ENCODE assay signal across 22 cellular contexts in genomic region chr4:115973768-115974167, GRCh38.
A peak's percentile ranks its signal among the peaks of the same experiment; 100 is the strongest.
DNase-seq lines count a peak whose midpoint lies in the region; FAIRE-seq and TF ChIP-seq lines count a peak whose summit lies in the region.
"Had no signal": no experiment of that assay in that cellular context is flagged by ENCODE, and none has a peak within 500 bp of the region (broad histone marks: within the 10 kb centered on the region; RNA-seq: fewer than 3 reads in every experiment).

No MANE protein-coding gene starts in this region.

- H3K9me1 ChIP-seq in keratinocyte (ENCODE audit: control insufficient read depth, extremely low read depth, insufficient read depth, low read length) = no peaks in the 10 kb centered on the region

- no peak overlapping the region for H3K4me3 ChIP-seq in OCI-LY3 (ENCODE audit: low read length)
- H3K4me3 ChIP-seq in keratinocyte (ENCODE audit: control insufficient read depth in 2 of 3, extremely low read depth in 1 of 3, insufficient read depth in 2 of 3, low read depth in 1 of 3, low read length in 3 of 3) = no peak overlapping the region
- no peak overlapping the region for H3K4me3 ChIP-seq in A673 (ENCODE audit: low read depth, low read length, poor library complexity, severe bottlenecking)
- H3K4me3 ChIP-seq: BLaER1 had no signal

- FAIRE-seq in GM18507 (lab: Jason Lieb, UNC) = peak; percentile 21
- no peak for FAIRE-seq in keratinocyte (lab: Jason Lieb, UNC)
- FAIRE-seq: A204.1, D721Med, GM12892, HTR-8/SVneo had no signal

- H3K27me3 ChIP-seq in OCI-LY3 (ENCODE audit: low read depth, low read length) (no peaks in the 10 kb centered on the region), keratinocyte (ENCODE audit: control insufficient read depth, extremely low read depth, insufficient read depth, low read length) (no peaks in the 10 kb centered on the region), A673 (replicated peaks; ENCODE audit: insufficient read depth, low read depth, low read length, poor library complexity) (no peaks in the 10 kb centered on the region)
- H3K27me3 ChIP-seq: BLaER1 had no signal

- intact Hi-C loops in A673 (cut with micrococcal nuclease; ENCODE audit: unreplicated experiment) = no loop called here

- DNase-seq in GM18507 (ENCODE audit: extremely low spot score, insufficient read length, low read depth) (no peak), iPS DF 19.7 (ENCODE audit: low read depth, low spot score) (peak; percentile 75), keratinocyte (ENCODE audit: low read depth, low spot score) (no peak), NCI-H1436 (lab: John Stamatoyannopoulos, UW) (no peak), NCI-H748 treated with DMSO at 0.1 percent for 48 hours (lab: John Stamatoyannopoulos, UW) (no peak), amygdala (lab: John Stamatoyannopoulos, UW) (no peak), A673 (ENCODE audit: low spot score) (no peak)
- DNase-seq: CD8-positive, alpha-beta memory T cell; HCEC 1CT; NCI-H1092 treated with DMSO at 0.1 percent for 48 hours; NCI-H2081; NCI-H446 treated with DMSO at 0.1 percent for 48 hours; NCI-H69; NK-92 treated with Interleukin-12 subunit alpha and Interleukin-12 subunit beta, amount 100 ng/mL, for 24 hours; OCI-M1; Right ventricle myocardium superior had no signal

- POLR2A ChIA-PET in A673 (lab: Charles Lee; ENCODE audit: low non-redundant PET) = no interaction called here

- H3K27ac ChIP-seq in OCI-LY3 (ENCODE audit: low read length) (no peak overlapping the region), keratinocyte (ENCODE audit: control insufficient read depth, insufficient read depth, low read length) (no peak overlapping the region), A673 (ENCODE audit: low read depth, low read length, poor library complexity, severe bottlenecking) (no peak overlapping the region)
- H3K27ac ChIP-seq: BLaER1 had no signal

- H3K9me3 ChIP-seq in OCI-LY3 (ENCODE audit: insufficient read depth, low read length) (no peaks in the 10 kb centered on the region), keratinocyte (ENCODE audit: control insufficient read depth, low read depth, low read length) (no peaks in the 10 kb centered on the region), A673 (ENCODE audit: low read depth, low read length, poor library complexity, severe bottlenecking) (no peaks in the 10 kb centered on the region)
- H3K9me3 ChIP-seq: BLaER1 had no signal

- no peak overlapping the region for H3K4me2 ChIP-seq in OCI-LY3 (ENCODE audit: low read length)
- H3K4me2 ChIP-seq in keratinocyte (ENCODE audit: control insufficient read depth, extremely low read depth, insufficient read depth, low read depth, low read length) = no peak overlapping the region
- H3K4me2 ChIP-seq: BLaER1 had no signal

- no peak for TF ChIP-seq CTCF in OCI-LY3 (IDR thresholded peaks at IDR 0.05; ENCODE audit: low read depth, low read length)
- no peak for TF ChIP-seq CTCF in keratinocyte (optimal IDR thresholded peaks at IDR 0.05 in 1 of 3, IDR thresholded peaks at IDR 0.05 in 1 of 3, conservative IDR thresholded peaks at IDR 0.05 in 1 of 3; ENCODE audit: extremely low read depth in 1 of 3, insufficient read depth in 2 of 3, low read length in 3 of 3)
- TF ChIP-seq CTCF in A673 (conservative IDR thresholded peaks at IDR 0.05; ENCODE audit: low read depth, low read length) = no peak

- no TSS peak for BruUV-seq in A673 (replicated peaks; lab: Mats Ljungman, UMichigan)

- no peaks in the 10 kb centered on the region for H3K79me2 ChIP-seq in OCI-LY3 (ENCODE audit: low read length)
- no peaks in the 10 kb centered on the region for H3K79me2 ChIP-seq in keratinocyte (ENCODE audit: control insufficient read depth, insufficient read depth, low read length)

- CTCF ChIA-PET in A673 (lab: Charles Lee) = no interaction called here

- no peaks in the 10 kb centered on the region for H3K4me1 ChIP-seq in OCI-LY3 (ENCODE audit: low read length)
- H3K4me1 ChIP-seq in keratinocyte (ENCODE audit: control insufficient read depth, extremely low read depth, insufficient read depth, low read length) = peaks cover 5% of the 10 kb centered on the region
- no peaks in the 10 kb centered on the region for H3K4me1 ChIP-seq in A673 (ENCODE audit: insufficient read depth, low read length, poor library complexity, severe bottlenecking)
- H3K4me1 ChIP-seq: BLaER1 had no signal

- H4K20me1 ChIP-seq in OCI-LY3 (ENCODE audit: insufficient read depth, low read length) (no peaks in the 10 kb centered on the region), keratinocyte (ENCODE audit: control insufficient read depth, extremely low read depth, insufficient read depth, low read length) (no peaks in the 10 kb centered on the region)
- H4K20me1 ChIP-seq: BLaER1 had no signal

- dilution Hi-C loops in keratinocyte (cut with MboI; ENCODE audit: extremely low pct_ligation_motif_present, low sequenced_read_pairs) = no loop called here

- no peaks in the 10 kb centered on the region for H3K36me3 ChIP-seq in OCI-LY3 (replicated peaks; ENCODE audit: low read depth, low read length)
- H3K36me3 ChIP-seq in keratinocyte (ENCODE audit: control insufficient read depth in 2 of 2, extremely low read depth in 1 of 2, insufficient read depth in 2 of 2, low read length in 2 of 2) = no peaks in the 10 kb centered on the region
- no peaks in the 10 kb centered on the region for H3K36me3 ChIP-seq in A673 (ENCODE audit: insufficient read depth, low read length, poor library complexity, severe bottlenecking)
- H3K36me3 ChIP-seq: BLaER1 had no signal

- H3K9ac ChIP-seq in OCI-LY3 (ENCODE audit: low read length) (no peak overlapping the region), keratinocyte (ENCODE audit: control insufficient read depth, extremely low read depth, insufficient read depth, low read length) (no peak overlapping the region)
- H3K9ac ChIP-seq: BLaER1 had no signal

- H2AFZ ChIP-seq in OCI-LY3 (ENCODE audit: low read depth, low read length) (0 out of 2 replicates have a peak overlapping the region, but pooled peaks have one; percentile 9), keratinocyte (ENCODE audit: control insufficient read depth, low read length) (peak overlapping the region; percentile 20)
